Comparison of ENCODE assay signal across 9 cellular contexts in the genomic region with DNA sequence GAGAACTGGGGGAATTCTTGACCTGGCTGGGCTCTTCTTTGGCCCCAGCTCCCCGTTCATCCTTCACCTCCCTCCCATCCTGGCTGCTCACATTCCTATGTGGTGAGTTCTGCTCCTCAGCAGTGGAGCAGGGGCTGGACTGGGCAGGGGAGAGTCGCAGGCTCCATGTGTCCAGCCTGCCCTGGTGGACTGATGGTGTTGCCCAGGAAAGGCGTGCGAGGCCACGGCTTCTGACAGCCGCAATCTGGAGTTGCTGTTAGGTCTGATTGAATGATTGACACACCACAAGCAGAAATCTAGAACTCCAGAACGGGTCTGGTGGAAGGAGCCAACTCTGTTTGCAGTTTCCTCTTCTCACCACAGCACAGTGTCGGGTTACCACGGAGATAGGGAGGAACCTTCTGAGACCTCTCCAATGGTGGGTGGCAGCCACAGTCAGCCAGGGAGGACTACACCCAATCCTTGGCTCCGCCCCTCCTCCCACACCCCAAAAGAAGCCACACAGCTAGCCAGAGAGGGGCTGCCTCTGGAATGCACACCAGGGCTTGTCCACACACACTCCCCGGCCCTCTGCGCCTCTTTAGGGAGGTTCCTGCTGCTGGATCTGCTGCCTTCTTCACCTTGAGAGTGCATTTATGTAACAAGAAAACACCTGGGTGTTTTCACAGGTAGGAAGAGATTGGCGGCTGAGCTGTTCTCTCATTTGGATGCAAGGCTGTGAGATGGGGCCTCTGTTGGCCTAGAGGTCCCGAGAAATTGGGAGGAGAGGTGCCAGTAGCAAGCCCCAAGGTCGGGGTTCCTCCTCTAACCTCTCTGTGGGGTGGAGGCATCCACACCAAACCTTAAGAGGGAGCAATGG. TPM values are rescaled to one million over a fixed set of nuclear protein-coding genes. Genes with fewer than 3 reads are reported as not detected.
DNase-seq lines count a peak whose midpoint lies in the region; ATAC-seq, FAIRE-seq and TF ChIP-seq lines count a peak whose summit lies in the region.
"Had no signal": no experiment of that assay in that cellular context is flagged by ENCODE, and none has a peak within 500 bp of the region (broad histone marks: within the 10 kb centered on the region; RNA-seq: fewer than 3 reads in every experiment).

No MANE protein-coding gene starts in this region.

- no peaks in the 10 kb centered on the region for H3K36me3 ChIP-seq in Loucy (ENCODE audit: insufficient read depth, low read length)
- no peaks in the 10 kb centered on the region for H3K36me3 ChIP-seq in endothelial cell of umbilical vein (ENCODE audit: control insufficient read depth in 2 of 2, extremely low read depth in 1 of 2, insufficient read depth in 2 of 2, low read length in 2 of 2)
- no peaks in the 10 kb centered on the region for H3K36me3 ChIP-seq in naive thymus-derived CD4-positive, alpha-beta T cell (ENCODE audit: control insufficient read depth in 2 of 3, insufficient read depth in 3 of 3, low read length in 3 of 3)

- H3K9me2 ChIP-seq in Loucy (replicated peaks; ENCODE audit: low read depth, low read length), result no peaks in the 10 kb centered on the region

- H3K79me2 ChIP-seq in Loucy (ENCODE audit: insufficient read depth, low read length), result no peaks in the 10 kb centered on the region
- no peaks in the 10 kb centered on the region for H3K79me2 ChIP-seq in endothelial cell of umbilical vein (ENCODE audit: control insufficient read depth, insufficient read depth, low read length)

- H3K27ac ChIP-seq in endothelial cell of umbilical vein (ENCODE audit: insufficient read depth, low read depth, low read length), result no peak overlapping the region
- H3K27ac ChIP-seq in naive thymus-derived CD4-positive, alpha-beta T cell (ENCODE audit: low read depth, low read length), result peak overlapping the region; percentile 95

- H4K20me1 ChIP-seq in Loucy (ENCODE audit: insufficient read depth, low read length, poor library complexity, severe bottlenecking), result no peaks in the 10 kb centered on the region
- H4K20me1 ChIP-seq in endothelial cell of umbilical vein (replicated peaks; ENCODE audit: control insufficient read depth, extremely low read depth, insufficient read depth, low read length), result no peaks in the 10 kb centered on the region

- H3K36me3 Mint-ChIP-seq in activated CD8-positive, alpha-beta T cell treated with anti-CD3 and anti-CD28 coated beads, Interleukin-2, amount 10 ng/mL, durations not matched to agents 7 days and 5 days (ENCODE audit: low read depth), result peaks cover 27% of the 10 kb centered on the region
- H3K36me3 Mint-ChIP-seq in naive thymus-derived CD4-positive, alpha-beta T cell, result peaks cover 0 to 14% (median 4%) of the 10 kb centered on the region in 5 donors

- peaks cover 10% of the 10 kb centered on the region for H3K27me3 ChIP-seq in Loucy (ENCODE audit: insufficient read depth, low read length, poor library complexity, severe bottlenecking)
- no peaks in the 10 kb centered on the region for H3K27me3 ChIP-seq in endothelial cell of umbilical vein (ENCODE audit: control insufficient read depth in 2 of 2, insufficient read depth in 2 of 2, low read length in 2 of 2)
- no peaks in the 10 kb centered on the region for H3K27me3 ChIP-seq in naive thymus-derived CD4-positive, alpha-beta T cell (ENCODE audit: control insufficient read depth in 2 of 2, insufficient read depth in 2 of 2, low read length in 2 of 2)

- TF ChIP-seq CTCF in GM12865 (IDR thresholded peaks at IDR 0.05; ENCODE audit: insufficient read depth, low read depth, low read length, missing control alignments) (peak; percentile 6), Loucy (conservative IDR thresholded peaks at IDR 0.05; ENCODE audit: low read length) (no peak), endothelial cell of umbilical vein (IDR thresholded peaks at IDR 0.05; ENCODE audit: extremely low read depth in 1 of 2, insufficient read depth in 1 of 2, low read depth in 1 of 2, low read length in 2 of 2) (no peak)

- FAIRE-seq in endothelial cell of umbilical vein (lab: Jason Lieb, UNC), result no peak
- FAIRE-seq: islet of Langerhans had no signal

- CTCF ChIA-PET in activated CD8-positive, alpha-beta T cell treated with anti-CD3 and anti-CD28 coated beads, Interleukin-2, amount 10 ng/mL, durations not matched to agents 7 days and 5 days (lab: Charles Lee), result interaction anchor here (0.7 to 1.8 kb wide), 4 partner anchors 15 to 67 kb away, joined by 3 to 4 read pairs (median 4); no protein-coding TSS in a partner anchor
- CTCF ChIA-PET in endothelial cell of umbilical vein (lab: Charles Lee), result interaction anchor here (0.6 to 0.8 kb wide), 2 partner anchors 29 to 1923 kb away, joined by 3 read pairs; no protein-coding TSS in a partner anchor
- CTCF ChIA-PET in naive thymus-derived CD4-positive, alpha-beta T cell (lab: Charles Lee), result interaction anchor here (0.6 to 0.9 kb wide), 2 partner anchors 23 to 57 kb away, joined by 3 read pairs; partner anchors contain the start of gene CD44

- peak; percentile 82 for ATAC-seq in activated CD8-positive, alpha-beta T cell treated with anti-CD3 and anti-CD28 coated beads, Interleukin-2, amount 10 ng/mL, durations not matched to agents 7 days and 5 days
- ATAC-seq in naive thymus-derived CD4-positive, alpha-beta T cell, result peak; percentile 86

- intact Hi-C loops in endothelial cell of umbilical vein (cut with micrococcal nuclease), result loop anchor here (2.0 to 10.0 kb wide), 2 partner anchors 84 to 158 kb away; no protein-coding TSS in a partner anchor
- intact Hi-C loops in naive thymus-derived CD4-positive, alpha-beta T cell (cut with micrococcal nuclease), result loop anchor here (1.0 to 5.0 kb wide), 15 partner anchors 37 to 310 kb away; partner anchors contain the start of genes APIP (in 1 of the 2), CD44 (in 1 of the 2) and PDHX (in 1 of the 2)

- H3K9me3 ChIP-seq in Loucy (ENCODE audit: insufficient read depth, low read depth, low read length) (no peaks in the 10 kb centered on the region), endothelial cell of umbilical vein (replicated peaks; ENCODE audit: control insufficient read depth, insufficient read depth, low read length) (no peaks in the 10 kb centered on the region)
- no peaks in the 10 kb centered on the region for H3K9me3 ChIP-seq in naive thymus-derived CD4-positive, alpha-beta T cell (ENCODE audit: control insufficient read depth in 2 of 3, low read length in 3 of 3)

- H3K4me1 Mint-ChIP-seq in activated CD8-positive, alpha-beta T cell treated with anti-CD3 and anti-CD28 coated beads, Interleukin-2, amount 10 ng/mL, durations not matched to agents 7 days and 5 days (ENCODE audit: low read depth), result peaks cover 88% of the 10 kb centered on the region
- peaks cover 61 to 100% (median 95%) of the 10 kb centered on the region in 7 donors for H3K4me1 Mint-ChIP-seq in naive thymus-derived CD4-positive, alpha-beta T cell

- no peaks in the 10 kb centered on the region for H3K9me3 Mint-ChIP-seq in activated CD8-positive, alpha-beta T cell treated with anti-CD3 and anti-CD28 coated beads, Interleukin-2, amount 10 ng/mL, durations not matched to agents 7 days and 5 days (ENCODE audit: insufficient read depth)
- H3K9me3 Mint-ChIP-seq in naive thymus-derived CD4-positive, alpha-beta T cell, result peaks cover 0 to 7% (median 0%) of the 10 kb centered on the region in 11 donors

- H3K4me3 Mint-ChIP-seq in activated CD8-positive, alpha-beta T cell treated with anti-CD3 and anti-CD28 coated beads, Interleukin-2, amount 10 ng/mL, durations not matched to agents 7 days and 5 days, result peak overlapping the region; percentile 71
- peak overlapping the region; percentile 78 to 89 (median 86) for H3K4me3 Mint-ChIP-seq in naive thymus-derived CD4-positive, alpha-beta T cell

- H2AFZ ChIP-seq in Loucy (ENCODE audit: low read length), result no peak overlapping the region
- peak overlapping the region; percentile 90 for H2AFZ ChIP-seq in endothelial cell of umbilical vein (ENCODE audit: low read depth, low read length)

- H3K9me1 ChIP-seq in endothelial cell of umbilical vein (replicated peaks; ENCODE audit: control insufficient read depth, extremely low read depth, insufficient read depth, low read length), result no peaks in the 10 kb centered on the region

- H3K4me1 ChIP-seq in Loucy (ENCODE audit: insufficient read depth, low read length, poor library complexity, severe bottlenecking), result peaks cover 47% of the 10 kb centered on the region
- peaks cover 26% of the 10 kb centered on the region for H3K4me1 ChIP-seq in endothelial cell of umbilical vein (ENCODE audit: control insufficient read depth, extremely low read depth, insufficient read depth, low read length)
- peaks cover 64 to 78% of the 10 kb centered on the region in 2 donors for H3K4me1 ChIP-seq in naive thymus-derived CD4-positive, alpha-beta T cell (ENCODE audit: control insufficient read depth in 2 of 2, insufficient read depth in 2 of 2, low read length in 2 of 2)

- H3K27ac Mint-ChIP-seq in activated CD8-positive, alpha-beta T cell treated with anti-CD3 and anti-CD28 coated beads, Interleukin-2, amount 10 ng/mL, durations not matched to agents 7 days and 5 days, result peak overlapping the region; percentile 87
- peak overlapping the region; percentile 89 to 100 (median 99) for H3K27ac Mint-ChIP-seq in naive thymus-derived CD4-positive, alpha-beta T cell

- H3K27me3 Mint-ChIP-seq in activated CD8-positive, alpha-beta T cell treated with anti-CD3 and anti-CD28 coated beads, Interleukin-2, amount 10 ng/mL, durations not matched to agents 7 days and 5 days (ENCODE audit: low read depth), result peaks cover 2% of the 10 kb centered on the region
- H3K27me3 Mint-ChIP-seq in naive thymus-derived CD4-positive, alpha-beta T cell, result no peaks in the 10 kb centered on the region

- peak overlapping the region; percentile 42 for H3K4me2 ChIP-seq in Loucy (ENCODE audit: low read depth, low read length, poor library complexity, severe bottlenecking)
- H3K4me2 ChIP-seq in endothelial cell of umbilical vein (ENCODE audit: insufficient read depth, low read length), result peak overlapping the region; percentile 18

- POLR2A ChIA-PET in activated CD8-positive, alpha-beta T cell treated with anti-CD3 and anti-CD28 coated beads, Interleukin-2, amount 10 ng/mL, durations not matched to agents 7 days and 5 days (lab: Charles Lee), result interaction anchor here (0.8 to 3.1 kb wide), 3 partner anchors 24 to 57 kb away, joined by 3 to 20 read pairs (median 3); partner anchors contain the start of gene CD44
- POLR2A ChIA-PET in endothelial cell of umbilical vein (lab: Charles Lee), result no interaction called here
- POLR2A ChIA-PET in naive thymus-derived CD4-positive, alpha-beta T cell (lab: Charles Lee), result interaction anchor here (0.6 to 4.6 kb wide), 14 partner anchors 10 to 83 kb away, joined by 3 to 35 read pairs (median 4); partner anchors contain the start of gene CD44

- H3F3A ChIP-seq in Loucy (ENCODE audit: low read depth), result no peaks in the 10 kb centered on the region

- no TSS peak for BruUV-seq in endothelial cell of umbilical vein (replicated peaks; lab: Mats Ljungman, UMichigan)

- DNase-seq in GM12865 (ENCODE audit: low read depth), result peak; percentile 92
- DNase-seq in HCEC 1CT, result peak; percentile 89
- peak; percentile 94 for DNase-seq in activated CD8-positive, alpha-beta T cell treated with anti-CD3 and anti-CD28 coated beads, Interleukin-2, amount 10 ng/mL, durations not matched to agents 7 days and 5 days
- DNase-seq in endothelial cell of umbilical vein (ENCODE audit: low read depth, low spot score), result no peak
- peak; percentile 76 to 94 (median 92) for DNase-seq in naive thymus-derived CD4-positive, alpha-beta T cell
- DNase-seq in stromal cell of bone marrow (ENCODE audit: low read depth), result peak; percentile 77
- DNase-seq in COR-L47 (lab: John Stamatoyannopoulos, UW), result no peak

- H3K4me3 ChIP-seq in GM12865 (ENCODE audit: low read depth, low read length) (peak overlapping the region; percentile 41), Loucy (ENCODE audit: low read length, poor library complexity, severe bottlenecking) (no peak overlapping the region), endothelial cell of umbilical vein (replicated peaks in 1 of 3; ENCODE audit: insufficient read depth in 1 of 3, low read depth in 1 of 3, low read length in 3 of 3) (no peak overlapping the region)
- H3K4me3 ChIP-seq in naive thymus-derived CD4-positive, alpha-beta T cell (ENCODE audit: low read length), result peak overlapping the region; percentile 55

- no peak for TF ChIP-seq POLR2A in endothelial cell of umbilical vein (IDR thresholded peaks at IDR 0.05; ENCODE audit: low read depth, low read length)

- dilution Hi-C loops in endothelial cell of umbilical vein (cut with MboI; ENCODE audit: extremely low pct_ligation_motif_present, low sequenced_read_pairs), result no loop called here

- no peak overlapping the region for H3K9ac ChIP-seq in Loucy (ENCODE audit: low read depth, low read length, poor library complexity, severe bottlenecking)
- no peak overlapping the region for H3K9ac ChIP-seq in endothelial cell of umbilical vein (replicated peaks; ENCODE audit: extremely low read depth, insufficient read depth, low read length)

RNA-seq across cellular contexts. Expression of gene CD44, which starts 56.4 kb away (rescaled TPM):
- 100 to 1,000 TPM; 398 to 399 TPM for total RNA-seq in activated CD8-positive, alpha-beta T cell treated with anti-CD3 and anti-CD28 coated beads, Interleukin-2, amount 10 ng/mL, durations not matched to agents 7 days and 5 days
- 26.3 and 68.3 TPM in 2 replicates for total RNA-seq in endothelial cell of umbilical vein
- 25.5 and 27.5 TPM in 2 replicates for polyA plus RNA-seq in endothelial cell of umbilical vein
- polyA plus RNA-seq in endothelial cell of umbilical vein (2011; cell fraction: cytosol; rRNA removed), result 42.8 and 46.3 TPM in 2 replicates
- 27.3 and 33.4 TPM in 2 replicates for polyA plus RNA-seq in endothelial cell of umbilical vein (2011; cell fraction: nucleus; rRNA removed)
- polyA plus RNA-seq in endothelial cell of umbilical vein (2012), result 458 and 487 TPM in 2 replicates
- 41.8 and 46.8 TPM in 2 replicates for polyA minus RNA-seq in endothelial cell of umbilical vein
- polyA minus RNA-seq in endothelial cell of umbilical vein (2011; cell fraction: cytosol; rRNA and poly(A)+ RNA removed), result 191 TPM
- 28.1 and 51.4 TPM in 2 replicates for polyA minus RNA-seq in endothelial cell of umbilical vein (2011; cell fraction: nucleus; rRNA and poly(A)+ RNA removed)
- total RNA-seq in naive thymus-derived CD4-positive, alpha-beta T cell, result 1,000 to 10,000 TPM in 1 of 5 experiments, 100 to 1,000 TPM in 4; 369 to 1,223 (median 784) TPM
- polyA plus RNA-seq in naive thymus-derived CD4-positive, alpha-beta T cell, result 100 to 1,000 TPM; 332 to 372 TPM

Comparison
In these comparisons a context has a peak if more than half of its experiments do, and no peak if none do; other contexts are left out.
1. DNase-seq: peak in GM12865 (single experiment), HCEC 1CT (single experiment), activated CD8-positive, alpha-beta T cell treated with anti-CD3 and anti-CD28 coated beads, Interleukin-2, amount 10 ng/mL, durations not matched to agents 7 days and 5 days (single experiment), naive thymus-derived CD4-positive, alpha-beta T cell (9 of 9) and stromal cell of bone marrow (single experiment); none in endothelial cell of umbilical vein (single experiment) and COR-L47 (single experiment).
2. H3K4me3 ChIP-seq: peak in GM12865 (single experiment) and naive thymus-derived CD4-positive, alpha-beta T cell (single experiment); none in Loucy (single experiment) and endothelial cell of umbilical vein (0 of 3).